In genomic region chr12:9134981-9135628, GRCh38 we compare ENCODE assay signal across 11 cellular contexts. TPM values are rescaled to one million over a fixed set of nuclear protein-coding genes. Genes with fewer than 3 reads are reported as not detected.
DNase-seq lines count a peak whose midpoint lies in the region; ATAC-seq and TF ChIP-seq lines count a peak whose summit lies in the region.
"Had no signal": no experiment of that assay in that cellular context is flagged by ENCODE, and none has a peak within 500 bp of the region (broad histone marks: within the 10 kb centered on the region; RNA-seq: fewer than 3 reads in every experiment).

No MANE protein-coding gene starts in this region.

- ATAC-seq in lung (ENCODE audit: insufficient read depth, low FRiP score) (peak; percentile 58), GM18858 (IDR thresholded peaks at IDR 0.05; ENCODE audit: unreplicated experiment) (no peak), HG02642 (IDR thresholded peaks at IDR 0.05; ENCODE audit: poor library complexity, unreplicated experiment) (no peak)
- ATAC-seq: activated CD8-positive, alpha-beta memory T cell treated with anti-CD3 and anti-CD28 coated beads, Interleukin-2, amount 10 ng/mL, durations not matched to agents 7 days and 5 days had no signal

- TF ChIP-seq CTCF in GM20000 (IDR thresholded peaks at IDR 0.05; ENCODE audit: extremely low read depth, missing control alignments), result peak; percentile 16
- 0 out of 2 replicates have a peak, but pooled peaks have one; percentile 24 for TF ChIP-seq CTCF in WI38 (IDR thresholded peaks at IDR 0.05; ENCODE audit: low read depth, low read length)
- no peak for TF ChIP-seq CTCF in lung (IDR thresholded peaks at IDR 0.05; ENCODE audit: control extremely low read depth, extremely low read depth)

- H3K27me3 ChIP-seq in lung (ENCODE audit: control insufficient read depth, insufficient read depth), result no peaks in the 10 kb centered on the region

- peak overlapping the region in 1 of 2 donors; percentile 79 for H3K27ac ChIP-seq in lung (ENCODE audit: low read depth in 1 of 2, low read length in 1 of 2)

- peak; percentile 71 for DNase-seq in DMS53 (lab: John Stamatoyannopoulos, UW)
- peak; percentile 25 for DNase-seq in GM20000 (ENCODE audit: low spot score)
- DNase-seq in lung (ENCODE audit: low spot score), result no peak
- no peak for DNase-seq in LoVo (ENCODE audit: low spot score)
- DNase-seq in retina, result no peak
- DNase-seq: activated CD8-positive, alpha-beta memory T cell treated with anti-CD3 and anti-CD28 coated beads, Interleukin-2, amount 10 ng/mL, durations not matched to agents 7 days and 5 days; effector memory CD4-positive, alpha-beta T cell; naive B cell had no signal

- WGBS in lung, 2 donors, result 79 to 86% methylated on average over 16 of the region's 16 CpGs

- H3K4me1 ChIP-seq in lung (ENCODE audit: control insufficient read depth in 2 of 2, insufficient read depth in 2 of 2, low read length in 2 of 2), result no peaks in the 10 kb centered on the region

- H3K9me3 ChIP-seq in lung (ENCODE audit: control insufficient read depth in 2 of 2, insufficient read depth in 1 of 2, low read length in 1 of 2), result no peaks in the 10 kb centered on the region

- H3K4me3 ChIP-seq in WI38 (ENCODE audit: low read depth, low read length) (no peak overlapping the region), lung (no peak overlapping the region)

- H3K36me3 ChIP-seq in lung (ENCODE audit: control insufficient read depth in 2 of 2, insufficient read depth in 2 of 2, low read length in 2 of 2), result no peaks in the 10 kb centered on the region

RNA-seq across cellular contexts. Expression of gene A2M, which starts 19.4 kb away (rescaled TPM):
- total RNA-seq in lung, result 1,000 to 10,000 TPM; 1,082 to 2,674 TPM
- polyA plus RNA-seq in lung, result 100 to 1,000 TPM; 377 to 467 TPM

Comparison
In these comparisons a context has a peak if more than half of its experiments do, and no peak if none do; other contexts are left out.
1. DNase-seq: peak in DMS53 (single experiment) and GM20000 (single experiment); none in lung (single experiment), LoVo (single experiment) and retina (single experiment).